ENCODE assay signal across 20 cellular contexts in genomic region chr16:46982335-46982734, GRCh38. TPM values are rescaled to one million over a fixed set of nuclear protein-coding genes. Genes with fewer than 3 reads are reported as not detected.
DNase-seq lines count a peak whose midpoint lies in the region; ATAC-seq, FAIRE-seq and TF ChIP-seq lines count a peak whose summit lies in the region.
"Had no signal": no experiment of that assay in that cellular context is flagged by ENCODE, and none has a peak within 500 bp of the region (broad histone marks: within the 10 kb centered on the region; RNA-seq: fewer than 3 reads in every experiment).

No MANE protein-coding gene starts in this region.

- H3K79me2 ChIP-seq in OCI-LY3 (ENCODE audit: low read length) (no peaks in the 10 kb centered on the region), Karpas-422 (ENCODE audit: low read length) (no peaks in the 10 kb centered on the region)

- no peak for TF ChIP-seq CTCF in GM10266 (IDR thresholded peaks at IDR 0.05; ENCODE audit: control insufficient read depth, insufficient read depth, low read depth, missing control alignments)
- no peak for TF ChIP-seq CTCF in OCI-LY3 (IDR thresholded peaks at IDR 0.05; ENCODE audit: low read depth, low read length)
- no peak for TF ChIP-seq CTCF in WTC11 (IDR thresholded peaks at IDR 0.05)

- CTCF ChIA-PET in naive thymus-derived CD4-positive, alpha-beta T cell (lab: Charles Lee): no interaction called here
- CTCF ChIA-PET in WTC11 (lab: Charles Lee): no interaction called here

- peaks cover 0 to 3% (median 0%) of the 10 kb centered on the region in 5 donors for H3K27me3 Mint-ChIP-seq in naive thymus-derived CD4-positive, alpha-beta T cell
- H3K27me3 Mint-ChIP-seq in WTC11 (ENCODE audit: low read depth): no peaks in the 10 kb centered on the region

- H3K27ac Mint-ChIP-seq in naive thymus-derived CD4-positive, alpha-beta T cell: no peak overlapping the region
- H3K27ac Mint-ChIP-seq in WTC11: no peak overlapping the region
- H3K27ac Mint-ChIP-seq: CD8-positive, alpha-beta T cell had no signal

- H3K4me1 ChIP-seq in OCI-LY3 (ENCODE audit: low read length) (peaks cover 12% of the 10 kb centered on the region), Karpas-422 (ENCODE audit: low read length) (no peaks in the 10 kb centered on the region)
- H3K4me1 ChIP-seq in naive thymus-derived CD4-positive, alpha-beta T cell (ENCODE audit: control insufficient read depth in 2 of 2, insufficient read depth in 2 of 2, low read length in 2 of 2): no peaks in the 10 kb centered on the region
- H3K4me1 ChIP-seq: BLaER1, SJSA1 had no signal

- H3K36me3 ChIP-seq in OCI-LY3 (replicated peaks; ENCODE audit: low read depth, low read length) (no peaks in the 10 kb centered on the region), Karpas-422 (ENCODE audit: insufficient read depth, low read length) (no peaks in the 10 kb centered on the region)
- H3K36me3 ChIP-seq in naive thymus-derived CD4-positive, alpha-beta T cell (ENCODE audit: control insufficient read depth in 2 of 3, insufficient read depth in 3 of 3, low read length in 3 of 3): no peaks in the 10 kb centered on the region
- H3K36me3 ChIP-seq: BLaER1, SJSA1 had no signal

- no peaks in the 10 kb centered on the region for H3K9me3 ChIP-seq in OCI-LY3 (ENCODE audit: insufficient read depth, low read length)
- no peaks in the 10 kb centered on the region for H3K9me3 ChIP-seq in naive thymus-derived CD4-positive, alpha-beta T cell (ENCODE audit: control insufficient read depth in 2 of 3, low read length in 3 of 3)
- H3K9me3 ChIP-seq in Karpas-422 (ENCODE audit: low read length): no peaks in the 10 kb centered on the region
- H3K9me3 ChIP-seq: BLaER1, SJSA1 had no signal

- POLR2A ChIA-PET in naive thymus-derived CD4-positive, alpha-beta T cell (lab: Charles Lee): interaction anchor here (1.6 kb wide), 1 partner anchor 8 kb away, joined by 3 read pairs; no protein-coding TSS in a partner anchor
- POLR2A ChIA-PET in WTC11 (lab: Charles Lee): no interaction called here

- peak; percentile 18 for FAIRE-seq in GM19239 (lab: Jason Lieb, UNC)
- FAIRE-seq: A204.1, G401.6, HTR-8/SVneo had no signal

- H3K27me3 ChIP-seq in OCI-LY3 (ENCODE audit: low read depth, low read length) (no peaks in the 10 kb centered on the region), Karpas-422 (ENCODE audit: low read length) (no peaks in the 10 kb centered on the region)
- no peaks in the 10 kb centered on the region for H3K27me3 ChIP-seq in naive thymus-derived CD4-positive, alpha-beta T cell (ENCODE audit: control insufficient read depth in 2 of 2, insufficient read depth in 2 of 2, low read length in 2 of 2)
- H3K27me3 ChIP-seq: BLaER1 had no signal

- DNase-seq in GM10266 (ENCODE audit: extremely low spot score) (peak; percentile 51), GM19239 (ENCODE audit: insufficient read length, low spot score) (no peak), Karpas-422 (no peak), WTC11 (ENCODE audit: low spot score) (no peak)
- no peak for DNase-seq in naive thymus-derived CD4-positive, alpha-beta T cell
- DNase-seq: CD8-positive, alpha-beta T cell; DND-41; H7; NCI-H1417 treated with DMSO at 0.1 percent for 48 hours; NCI-H1930; NCI-H2171; NCI-H446 had no signal

- H3K4me2 ChIP-seq in OCI-LY3 (ENCODE audit: low read length) (peak overlapping the region; percentile 57), Karpas-422 (ENCODE audit: low read depth, low read length, poor library complexity, severe bottlenecking) (no peak overlapping the region)
- H3K4me2 ChIP-seq: BLaER1 had no signal

- peaks cover 0 to 2% (median 0%) of the 10 kb centered on the region in 11 donors for H3K9me3 Mint-ChIP-seq in naive thymus-derived CD4-positive, alpha-beta T cell
- H3K9me3 Mint-ChIP-seq in WTC11: no peaks in the 10 kb centered on the region
- H3K9me3 Mint-ChIP-seq: CD8-positive, alpha-beta T cell had no signal

- H3K9ac ChIP-seq in OCI-LY3 (ENCODE audit: low read length) (0 out of 2 replicates have a peak overlapping the region, but pooled peaks have one; percentile 8), Karpas-422 (ENCODE audit: low read length) (no peak overlapping the region)
- H3K9ac ChIP-seq: BLaER1 had no signal

- H3K4me3 ChIP-seq in OCI-LY3 (ENCODE audit: low read length) (peak overlapping the region; percentile 32), Karpas-422 (ENCODE audit: low read length) (no peak overlapping the region)
- H3K4me3 ChIP-seq in naive thymus-derived CD4-positive, alpha-beta T cell (ENCODE audit: low read length): no peak overlapping the region
- H3K4me3 ChIP-seq: BLaER1, SJSA1 had no signal

- peaks cover 0 to 2% (median 0%) of the 10 kb centered on the region in 5 donors for H3K36me3 Mint-ChIP-seq in naive thymus-derived CD4-positive, alpha-beta T cell
- H3K36me3 Mint-ChIP-seq in WTC11: no peaks in the 10 kb centered on the region
- H3K36me3 Mint-ChIP-seq: CD8-positive, alpha-beta T cell had no signal

- ATAC-seq in HG02759 (IDR thresholded peaks at IDR 0.05; ENCODE audit: unreplicated experiment) (peak; percentile 73), WTC11 (no peak)
- no peak for ATAC-seq in naive thymus-derived CD4-positive, alpha-beta T cell
- ATAC-seq in activated CD4-positive, CD25-positive, alpha-beta regulatory T cell treated with anti-CD3 and anti-CD28 coated beads, Interleukin-2, amount 50 U/mL, for 24 hours: no peak
- ATAC-seq: CD8-positive, alpha-beta T cell had no signal

- H3K4me3 Mint-ChIP-seq in naive thymus-derived CD4-positive, alpha-beta T cell: no peak overlapping the region
- no peak overlapping the region for H3K4me3 Mint-ChIP-seq in WTC11
- H3K4me3 Mint-ChIP-seq: CD8-positive, alpha-beta T cell had no signal

- H3K4me1 Mint-ChIP-seq in naive thymus-derived CD4-positive, alpha-beta T cell: peaks cover 0 to 9% (median 5%) of the 10 kb centered on the region in 7 donors
- H3K4me1 Mint-ChIP-seq in WTC11: no peaks in the 10 kb centered on the region

- H4K20me1 ChIP-seq in OCI-LY3 (ENCODE audit: insufficient read depth, low read length) (no peaks in the 10 kb centered on the region), Karpas-422 (ENCODE audit: insufficient read depth, low read depth, low read length) (no peaks in the 10 kb centered on the region)
- H4K20me1 ChIP-seq: BLaER1 had no signal

- intact Hi-C loops in naive thymus-derived CD4-positive, alpha-beta T cell (cut with micrococcal nuclease): no loop called here

- peak overlapping the region; percentile 15; the same call in 1 of the 2 replicates for H2AFZ ChIP-seq in OCI-LY3 (ENCODE audit: low read depth, low read length)
- H2AFZ ChIP-seq in Karpas-422 (ENCODE audit: low read length): no peak overlapping the region

- H3K27ac ChIP-seq in OCI-LY3 (ENCODE audit: low read length) (no peak overlapping the region), Karpas-422 (ENCODE audit: low read length) (no peak overlapping the region)
- no peak overlapping the region for H3K27ac ChIP-seq in naive thymus-derived CD4-positive, alpha-beta T cell (ENCODE audit: low read depth, low read length)
- H3K27ac ChIP-seq: BLaER1, SJSA1 had no signal

- no peaks in the 10 kb centered on the region for H3K9me2 ChIP-seq in Karpas-422 (replicated peaks; ENCODE audit: insufficient read depth, low read length)

TF ChIP-seq in WTC11, 78 proteins besides CTCF, POLR2A, EP300 and RAD21 (continues in another document):
- TF ChIP-seq ZNF219 (CRISPR knock-in tag; IDR thresholded peaks at IDR 0.05; ENCODE audit: borderline replicate concordance): no peak
- no peak for TF ChIP-seq FOXP4 (CRISPR knock-in tag; IDR thresholded peaks at IDR 0.05)
- no peak for TF ChIP-seq CREM (CRISPR knock-in tag; IDR thresholded peaks at IDR 0.05)
- no peak for TF ChIP-seq RORB (CRISPR knock-in tag; IDR thresholded peaks at IDR 0.05)
- no peak for TF ChIP-seq NR1H2 (CRISPR knock-in tag; IDR thresholded peaks at IDR 0.05)
- no peak for TF ChIP-seq STAT6 (CRISPR knock-in tag; conservative IDR thresholded peaks at IDR 0.05; ENCODE audit: low read depth)

RNA-seq across cellular contexts. Expression of gene DNAJA2, which starts 8.9 kb away (rescaled TPM):
- 10 to 100 TPM; 59.4 to 73.3 (median 60.9) TPM for total RNA-seq in naive thymus-derived CD4-positive, alpha-beta T cell
- polyA plus RNA-seq in naive thymus-derived CD4-positive, alpha-beta T cell: 10 to 100 TPM; 69.2 to 98.2 TPM
- 61.7 and 81.0 TPM in 2 replicates for total RNA-seq in Karpas-422 (2014; rRNA removed; shearing (Covaris generic); ENCODE audit: low replicate concordance)
- 101 to 103 TPM (median 102 TPM) in 3 replicates for total RNA-seq in WTC11 (2021)
